ENCODE assay signal across 34 cellular contexts in genomic region chr6:105821027-105821426, GRCh38.
"Had no signal": no experiment of that assay in that cellular context is flagged by ENCODE, and none has a peak within 500 bp of the region (broad histone marks: within the 10 kb centered on the region; RNA-seq: fewer than 3 reads in every experiment).

No MANE protein-coding gene starts in this region.

- H3K4me3 ChIP-seq: PC-9 had no signal

- H3K27me3 Mint-ChIP-seq: activated CD4-positive, alpha-beta memory T cell treated with anti-CD3 and anti-CD28 coated beads, Interleukin-2, amount 10 ng/mL, durations not matched to agents 7 days and 5 days; activated CD8-positive, alpha-beta memory T cell treated with anti-CD3 and anti-CD28 coated beads, Interleukin-2, amount 10 ng/mL, durations not matched to agents 7 days and 5 days; activated naive CD8-positive, alpha-beta T cell had no signal

- H3K4me2 ChIP-seq: PC-9 had no signal

- H3K27me3 ChIP-seq: brain microvascular endothelial cell had no signal

- H3K27ac ChIP-seq: brain microvascular endothelial cell, PC-9, RWPE1, VCaP had no signal

- H3K4me3 Mint-ChIP-seq: activated CD4-positive, alpha-beta memory T cell treated with anti-CD3 and anti-CD28 coated beads, Interleukin-2, amount 10 ng/mL, durations not matched to agents 7 days and 5 days; activated CD8-positive, alpha-beta memory T cell treated with anti-CD3 and anti-CD28 coated beads, Interleukin-2, amount 10 ng/mL, durations not matched to agents 7 days and 5 days; activated naive CD4-positive, alpha-beta T cell treated with anti-CD3 and anti-CD28 coated beads, Interleukin-2, amount 10 ng/mL, durations not matched to agents 7 days and 5 days; activated naive CD8-positive, alpha-beta T cell; activated naive CD8-positive, alpha-beta T cell treated with anti-CD3 and anti-CD28 coated beads, Interleukin-2, amount 50 U/mL, for 24 hours had no signal

- DNase-seq: activated CD4-positive, alpha-beta memory T cell treated with anti-CD3 and anti-CD28 coated beads, Interleukin-2, amount 10 ng/mL, durations not matched to agents 7 days and 5 days; activated CD4-positive, alpha-beta T cell treated with anti-CD3 and anti-CD28 coated beads for 1 hour; activated CD4-positive, alpha-beta T cell treated with anti-CD3 and anti-CD28 coated beads for 48 hours; activated CD4-positive, CD25-positive, alpha-beta regulatory T cell; activated CD8-positive, alpha-beta memory T cell treated with anti-CD3 and anti-CD28 coated beads for 24 hours; activated CD8-positive, alpha-beta memory T cell treated with anti-CD3 and anti-CD28 coated beads, Interleukin-2, amount 10 ng/mL, durations not matched to agents 7 days and 5 days; activated CD8-positive, alpha-beta memory T cell treated with anti-CD3 and anti-CD28 coated beads, Interleukin-2, amount 50 U/mL, for 48 hours; activated effector memory CD4-positive, alpha-beta T cell treated with Interleukin-2 at 50 U/mL for 16 hours; activated naive CD4-positive, alpha-beta T cell treated with anti-CD3 and anti-CD28 coated beads, Interleukin-2, amount 10 ng/mL, durations not matched to agents 7 days and 5 days; activated naive CD8-positive, alpha-beta T cell treated with anti-CD3 and anti-CD28 coated beads, Interleukin-2, amount 50 U/mL, for 24 hours; activated T-cell treated with anti-CD3 and anti-CD28 coated beads, Interleukin-2, amount 50 U/mL, for 48 hours; anterior cingulate cortex; brain microvascular endothelial cell; central memory CD4-positive, alpha-beta T cell; NCI-H1048; NCI-H1105 treated with DMSO at 0.1 percent for 48 hours; NCI-H1436; NCI-H1694 treated with DMSO at 0.1 percent for 48 hours; NCI-H2029; NCI-H345; NCI-H526; NCI-H748 treated with DMSO at 0.1 percent for 48 hours; NK-92 treated with Interleukin-12 subunit alpha and Interleukin-12 subunit beta, amount 100 ng/mL, for 24 hours; PC-9; SW 1271; T-helper 1 cell; T-helper 2 cell; T-helper 9 cell had no signal

- H3K9me3 Mint-ChIP-seq: activated naive CD8-positive, alpha-beta T cell treated with anti-CD3 and anti-CD28 coated beads, Interleukin-2, amount 50 U/mL, for 24 hours had no signal

- H3K27ac Mint-ChIP-seq: activated CD4-positive, alpha-beta memory T cell treated with anti-CD3 and anti-CD28 coated beads, Interleukin-2, amount 10 ng/mL, durations not matched to agents 7 days and 5 days; activated CD8-positive, alpha-beta memory T cell treated with anti-CD3 and anti-CD28 coated beads, Interleukin-2, amount 10 ng/mL, durations not matched to agents 7 days and 5 days; activated naive CD4-positive, alpha-beta T cell treated with anti-CD3 and anti-CD28 coated beads, Interleukin-2, amount 10 ng/mL, durations not matched to agents 7 days and 5 days; activated naive CD8-positive, alpha-beta T cell; activated naive CD8-positive, alpha-beta T cell treated with anti-CD3 and anti-CD28 coated beads, Interleukin-2, amount 50 U/mL, for 24 hours had no signal

- FAIRE-seq: colon, RCC 7860 had no signal

- ATAC-seq: activated CD8-positive, alpha-beta memory T cell treated with anti-CD3 and anti-CD28 coated beads, Interleukin-2, amount 10 ng/mL, durations not matched to agents 7 days and 5 days; activated naive CD8-positive, alpha-beta T cell treated with anti-CD3 and anti-CD28 coated beads, Interleukin-2, amount 50 U/mL, for 24 hours; Right ventricle myocardium inferior had no signal

- H3K36me3 ChIP-seq: brain microvascular endothelial cell had no signal

- H2AFZ ChIP-seq: PC-9 had no signal
